Comparison of ENCODE assay signal across 3 cellular contexts in genomic region chr6:1380625-1381396, GRCh38.
TF ChIP-seq lines count a peak whose summit lies in the region.

No MANE protein-coding gene starts in this region.

TF ChIP-seq in SK-N-SH, 30 proteins besides CTCF, POLR2A, EP300 and RAD21 (continued from another document):
- TF ChIP-seq FOXM1 (IDR thresholded peaks at IDR 0.05; ENCODE audit: low read depth) (no peak), USF1 (IDR thresholded peaks at IDR 0.05; ENCODE audit: borderline replicate concordance, low read depth) (no peak)

TF ChIP-seq in SK-N-SH treated with all-trans-retinoic acid at 6 μM for 48 hours, 23 proteins besides CTCF, POLR2A, EP300 and RAD21 (continued from another document):
- TF ChIP-seq TOX (CRISPR knock-in tag; IDR thresholded peaks at IDR 0.05; ENCODE audit: borderline replicate concordance) (no peak), ZFP3 (CRISPR knock-in tag; IDR thresholded peaks at IDR 0.05) (no peak), POU6F1 (CRISPR knock-in tag; IDR thresholded peaks at IDR 0.05; ENCODE audit: borderline replicate concordance, low read depth) (no peak), RARB (CRISPR knock-in tag; IDR thresholded peaks at IDR 0.05) (no peak), ZNF70 (CRISPR knock-in tag; IDR thresholded peaks at IDR 0.05) (no peak), SNAI2 (CRISPR knock-in tag; IDR thresholded peaks at IDR 0.05) (no peak), TCF4 (CRISPR knock-in tag; IDR thresholded peaks at IDR 0.05; ENCODE audit: borderline replicate concordance) (no peak), ZFP30 (CRISPR knock-in tag; IDR thresholded peaks at IDR 0.05) (no peak), OSR1 (CRISPR knock-in tag; IDR thresholded peaks at IDR 0.05) (no peak), CREB5 (CRISPR knock-in tag; IDR thresholded peaks at IDR 0.05; ENCODE audit: low read depth) (no peak), GLIS3 (CRISPR knock-in tag; IDR thresholded peaks at IDR 0.05) (no peak), ZNF565 (CRISPR knock-in tag; conservative IDR thresholded peaks at IDR 0.05; ENCODE audit: low read depth) (no peak), CSRNP3 (CRISPR knock-in tag; IDR thresholded peaks at IDR 0.05) (no peak), BACH2 (CRISPR knock-in tag; IDR thresholded peaks at IDR 0.05; ENCODE audit: borderline replicate concordance) (no peak), PPARA (CRISPR knock-in tag; IDR thresholded peaks at IDR 0.05; ENCODE audit: borderline replicate concordance) (no peak), CSDC2 (CRISPR knock-in tag; IDR thresholded peaks at IDR 0.05) (no peak)

TF ChIP-seq in GM12878, 131 proteins besides CTCF, POLR2A, EP300 and RAD21 (continued from another document):
- peak; percentile 83 for TF ChIP-seq SUZ12 (IDR thresholded peaks at IDR 0.05; ENCODE audit: unreplicated experiment)
- TF ChIP-seq RCOR1 (conservative IDR thresholded peaks at IDR 0.05; ENCODE audit: low read depth, low read length) = no peak
- no peak for TF ChIP-seq NBN (IDR thresholded peaks at IDR 0.05)
- no peak for TF ChIP-seq ATF2 (IDR thresholded peaks at IDR 0.05; ENCODE audit: low read length)
- TF ChIP-seq E4F1 (IDR thresholded peaks at IDR 0.05; ENCODE audit: borderline replicate concordance, partially characterized antibody) = no peak
- 0 out of 2 replicates have a peak, but pooled peaks have one; percentile 30 for TF ChIP-seq EZH2 (IDR thresholded peaks at IDR 0.05; ENCODE audit: borderline replicate concordance, control insufficient read depth, low read depth, low read length)
- no peak for TF ChIP-seq BRCA1 (IDR thresholded peaks at IDR 0.05; ENCODE audit: low read depth, low read length)
